6 cellular contexts compared by ENCODE assay signal in genomic region chr11:113946162-113946561, GRCh38. TPM values are rescaled to one million over a fixed set of nuclear protein-coding genes. Genes with fewer than 3 reads are reported as not detected.
"Had no signal": no experiment of that assay in that cellular context is flagged by ENCODE, and none has a peak within 500 bp of the region (broad histone marks: within the 10 kb centered on the region; RNA-seq: fewer than 3 reads in every experiment).

No MANE protein-coding gene starts in this region.

RNA-seq across cellular contexts. Expression of gene HTR3A, which starts 28.7 kb away (rescaled TPM):
- total RNA-seq: GM23248, H4, HFFc6 had no signal
- polyA plus RNA-seq: GM23248 had no signal

RNA-seq across cellular contexts. Expression of gene HTR3B, which starts 41.6 kb away (rescaled TPM):
- total RNA-seq: GM23248, GM23338, H4, H7, H9, HFFc6 had no signal
- polyA plus RNA-seq: GM23248, GM23338 had no signal
